In genomic region chr11:111427471-111427912, GRCh38 we compare ENCODE assay signal across 12 cellular contexts. TPM values are rescaled to one million over a fixed set of nuclear protein-coding genes. Genes with fewer than 3 reads are reported as not detected.
DNase-seq lines count a peak whose midpoint lies in the region; TF ChIP-seq lines count a peak whose summit lies in the region.
"Had no signal": no experiment of that assay in that cellular context is flagged by ENCODE, and none has a peak within 500 bp of the region (broad histone marks: within the 10 kb centered on the region; RNA-seq: fewer than 3 reads in every experiment).

No MANE protein-coding gene starts in this region.

- no peaks in the 10 kb centered on the region for H3K36me3 ChIP-seq in OCI-LY3 (replicated peaks; ENCODE audit: low read depth, low read length)

- H3K27me3 Mint-ChIP-seq in activated CD4-positive, alpha-beta T cell treated with anti-CD3 and anti-CD28 coated beads, Interleukin-2, amount 10 ng/mL, durations not matched to agents 7 days and 5 days, result peaks cover 4% of the 10 kb centered on the region

- DNase-seq in DMS53 (lab: John Stamatoyannopoulos, UW) (peak; percentile 97), NCI-H146 (lab: John Stamatoyannopoulos, UW) (peak; percentile 94), iris pigment epithelial cell (ENCODE audit: low read depth) (peak; percentile 31), iPS-NIHi7 (ENCODE audit: extremely low spot score) (no peak), Kasumi-1 (lab: John Stamatoyannopoulos, UW) (no peak), GM19240 (ENCODE audit: insufficient read length, low spot score) (no peak)
- no peak for DNase-seq in activated CD4-positive, alpha-beta T cell treated with anti-CD3 and anti-CD28 coated beads, Interleukin-2, amount 10 ng/mL, durations not matched to agents 7 days and 5 days
- DNase-seq: CD8-positive, alpha-beta T cell; central memory CD4-positive, alpha-beta T cell had no signal

- H3K9me3 ChIP-seq in OCI-LY3 (ENCODE audit: insufficient read depth, low read length), result no peaks in the 10 kb centered on the region; the same call in 1 of the 2 replicates

- H3K9me3 Mint-ChIP-seq in activated CD4-positive, alpha-beta T cell treated with anti-CD3 and anti-CD28 coated beads, Interleukin-2, amount 10 ng/mL, durations not matched to agents 7 days and 5 days, result no peaks in the 10 kb centered on the region
- H3K9me3 Mint-ChIP-seq: CD8-positive, alpha-beta T cell had no signal

- H3K27me3 ChIP-seq in OCI-LY3 (ENCODE audit: low read depth, low read length), result no peaks in the 10 kb centered on the region

- peak overlapping the region; percentile 19; the same call in 1 of the 2 replicates for H3K27ac ChIP-seq in OCI-LY3 (ENCODE audit: low read length)

- 0 out of 2 replicates have a peak overlapping the region, but pooled peaks have one; percentile 8 for H2AFZ ChIP-seq in OCI-LY3 (ENCODE audit: low read depth, low read length)

- peaks cover 57% of the 10 kb centered on the region for H3K4me1 ChIP-seq in OCI-LY3 (ENCODE audit: low read length)

- H3K36me3 Mint-ChIP-seq in activated CD4-positive, alpha-beta T cell treated with anti-CD3 and anti-CD28 coated beads, Interleukin-2, amount 10 ng/mL, durations not matched to agents 7 days and 5 days (ENCODE audit: low read depth), result no peaks in the 10 kb centered on the region
- H3K36me3 Mint-ChIP-seq: CD8-positive, alpha-beta T cell had no signal

- no peaks in the 10 kb centered on the region for H4K20me1 ChIP-seq in OCI-LY3 (ENCODE audit: insufficient read depth, low read length)

- peak overlapping the region; percentile 51 for H3K4me2 ChIP-seq in OCI-LY3 (ENCODE audit: low read length)

- H3K4me3 Mint-ChIP-seq in activated CD4-positive, alpha-beta T cell treated with anti-CD3 and anti-CD28 coated beads, Interleukin-2, amount 10 ng/mL, durations not matched to agents 7 days and 5 days, result no peak overlapping the region
- H3K4me3 Mint-ChIP-seq: CD8-positive, alpha-beta T cell had no signal

- no peaks in the 10 kb centered on the region for H3K4me1 Mint-ChIP-seq in activated CD4-positive, alpha-beta T cell treated with anti-CD3 and anti-CD28 coated beads, Interleukin-2, amount 10 ng/mL, durations not matched to agents 7 days and 5 days

- no peaks in the 10 kb centered on the region for H3K79me2 ChIP-seq in OCI-LY3 (ENCODE audit: low read length)

- TF ChIP-seq CTCF in OCI-LY3 (IDR thresholded peaks at IDR 0.05; ENCODE audit: low read depth, low read length), result no peak

- CTCF ChIA-PET in activated CD4-positive, alpha-beta T cell treated with anti-CD3 and anti-CD28 coated beads, Interleukin-2, amount 10 ng/mL, durations not matched to agents 7 days and 5 days (lab: Charles Lee), result interaction anchor here (0.9 to 5.8 kb wide), 5 partner anchors 8 to 49 kb away, joined by 3 to 87 read pairs (median 8); partner anchors contain the start of gene POU2AF1

- H3K9ac ChIP-seq in OCI-LY3 (ENCODE audit: low read length), result no peak overlapping the region

- no peak overlapping the region for H3K27ac Mint-ChIP-seq in activated CD4-positive, alpha-beta T cell treated with anti-CD3 and anti-CD28 coated beads, Interleukin-2, amount 10 ng/mL, durations not matched to agents 7 days and 5 days
- H3K27ac Mint-ChIP-seq: CD8-positive, alpha-beta T cell had no signal

- H3K4me3 ChIP-seq in OCI-LY3 (ENCODE audit: low read length), result no peak overlapping the region

- POLR2A ChIA-PET in activated CD4-positive, alpha-beta T cell treated with anti-CD3 and anti-CD28 coated beads, Interleukin-2, amount 10 ng/mL, durations not matched to agents 7 days and 5 days (lab: Charles Lee), result no interaction called here

RNA-seq across cellular contexts. Expression of gene POU2AF1, which starts 48.4 kb away (rescaled TPM):
- total RNA-seq in activated CD4-positive, alpha-beta T cell treated with anti-CD3 and anti-CD28 coated beads, Interleukin-2, amount 10 ng/mL, durations not matched to agents 7 days and 5 days, result 1 to 10 TPM; 1.6 to 2.4 TPM
- total RNA-seq: glomerular endothelial cell, skeletal muscle tissue had no signal

Comparison
In these comparisons a context has a peak if more than half of its experiments do, and no peak if none do; other contexts are left out.
1. DNase-seq: peak in DMS53 (single experiment), NCI-H146 (single experiment) and iris pigment epithelial cell (single experiment); none in iPS-NIHi7 (single experiment), activated CD4-positive, alpha-beta T cell treated with anti-CD3 and anti-CD28 coated beads, Interleukin-2, amount 10 ng/mL, durations not matched to agents 7 days and 5 days (single experiment), Kasumi-1 (0 of 2) and GM19240 (single experiment).